ENCODE assay signal across 13 cellular contexts in the genomic region with DNA sequence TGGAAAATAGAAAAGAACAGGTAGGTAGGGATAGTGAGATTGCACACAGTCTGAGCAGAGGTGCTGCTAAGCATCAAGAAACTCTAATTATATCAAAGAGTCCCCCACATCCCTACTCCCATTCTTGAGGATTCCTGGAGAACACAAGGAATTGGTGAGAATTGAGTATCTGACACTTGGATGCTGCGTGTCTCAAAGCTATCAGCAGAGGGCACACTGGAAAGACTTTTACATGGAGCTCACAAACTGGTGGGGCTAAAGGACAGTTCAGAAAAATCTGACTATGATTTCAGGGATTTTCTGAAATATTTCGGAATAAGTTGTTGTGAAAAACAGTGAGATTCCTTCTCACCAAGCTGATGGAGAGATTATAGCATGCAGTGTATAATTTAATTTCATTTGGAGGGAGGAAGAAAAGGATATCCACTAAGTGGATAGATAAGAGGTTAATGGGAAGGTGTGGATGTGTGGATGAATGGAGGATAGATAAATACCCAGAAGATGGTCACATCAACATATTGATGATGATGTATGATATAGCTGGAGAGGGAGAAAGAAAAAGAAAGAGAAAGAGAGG.
DNase-seq lines count a peak whose midpoint lies in the region; ATAC-seq, FAIRE-seq and TF ChIP-seq lines count a peak whose summit lies in the region.
"Had no signal": no experiment of that assay in that cellular context is flagged by ENCODE, and none has a peak within 500 bp of the region (broad histone marks: within the 10 kb centered on the region; RNA-seq: fewer than 3 reads in every experiment).

No MANE protein-coding gene starts in this region.

- no peak overlapping the region for H3K9ac ChIP-seq in kidney (ENCODE audit: low read length in 2 of 2)

- TF ChIP-seq EP300 in transverse colon (IDR thresholded peaks at IDR 0.05; ENCODE audit: low read depth), result no peak

- 24 to 25% methylated on average over 2 of the region's 2 CpGs for WGBS in transverse colon (ENCODE audit: low coverage in 1 of 2), 2 donors

- peaks cover 3% of the 10 kb centered on the region; the same call in 2 of the 3 replicates for H3K4me1 Mint-ChIP-seq in GM23338
- H3K4me1 Mint-ChIP-seq: activated naive CD8-positive, alpha-beta T cell treated with anti-CD3 and anti-CD28 coated beads, Interleukin-2, amount 10 ng/mL, durations not matched to agents 7 days and 5 days; mesothelial cell of epicardium had no signal

- no peaks in the 10 kb centered on the region for H3K27me3 ChIP-seq in GM23338 (ENCODE audit: insufficient read depth)
- H3K27me3 ChIP-seq in RWPE2 (ENCODE audit: insufficient read depth, poor library complexity, severe bottlenecking), result peaks cover 6% of the 10 kb centered on the region
- no peaks in the 10 kb centered on the region for H3K27me3 ChIP-seq in transverse colon

- DNase-seq in GM23338 (ENCODE audit: low spot score), result peak; percentile 61
- DNase-seq in RWPE2 (ENCODE audit: low spot score), result no peak
- DNase-seq in kidney, result no peak
- no peak for DNase-seq in NCI-H187 (lab: John Stamatoyannopoulos, UW)
- DNase-seq in hypothalamus (lab: John Stamatoyannopoulos, UW), result no peak
- DNase-seq in activated T-cell treated with anti-CD3 and anti-CD28 coated beads for 4 hours, result no peak
- DNase-seq in transverse colon, result no peak
- DNase-seq: activated naive CD8-positive, alpha-beta T cell treated with anti-CD3 and anti-CD28 coated beads, Interleukin-2, amount 10 ng/mL, durations not matched to agents 7 days and 5 days; DMS79; erythroblast had no signal

- TF ChIP-seq CTCF in C4-2B (conservative IDR thresholded peaks at IDR 0.05) (peak; percentile 60), GM23338 (conservative IDR thresholded peaks at IDR 0.05; ENCODE audit: low read depth in 2 of 2) (peak; percentile 63 to 76), RWPE2 (IDR thresholded peaks at IDR 0.05; ENCODE audit: poor library complexity, severe bottlenecking) (peak; percentile 52), kidney (IDR thresholded peaks at IDR 0.05; ENCODE audit: borderline replicate concordance, extremely low read depth, insufficient read depth) (peak; percentile 62), transverse colon (IDR thresholded peaks at IDR 0.05) (no peak)

- H3K36me3 Mint-ChIP-seq in GM23338 (ENCODE audit: low read depth), result peaks cover 10% of the 10 kb centered on the region
- H3K36me3 Mint-ChIP-seq: activated naive CD8-positive, alpha-beta T cell treated with anti-CD3 and anti-CD28 coated beads, Interleukin-2, amount 10 ng/mL, durations not matched to agents 7 days and 5 days; mesothelial cell of epicardium had no signal

- no peak for TF ChIP-seq POLR2A in transverse colon (IDR thresholded peaks at IDR 0.05)

- peaks cover 13% of the 10 kb centered on the region; the same call in 1 of the 2 replicates for H3K9me2 ChIP-seq in GM23338 (ENCODE audit: insufficient read depth)

- ATAC-seq in GM23338 (peak; percentile 71), RWPE2 (ENCODE audit: low read depth) (0 out of 3 replicates have a peak, but pooled peaks have one; percentile 42)

- H3K27me3 Mint-ChIP-seq in GM23338 (ENCODE audit: insufficient read depth, low read depth, poor library complexity), result no peaks in the 10 kb centered on the region
- H3K27me3 Mint-ChIP-seq: activated naive CD8-positive, alpha-beta T cell treated with anti-CD3 and anti-CD28 coated beads, Interleukin-2, amount 10 ng/mL, durations not matched to agents 7 days and 5 days had no signal

- H3K9me3 Mint-ChIP-seq in GM23338, result peaks cover 18% of the 10 kb centered on the region
- H3K9me3 Mint-ChIP-seq: mesothelial cell of epicardium had no signal

- no peak overlapping the region for H3K27ac Mint-ChIP-seq in GM23338
- H3K27ac Mint-ChIP-seq: activated naive CD8-positive, alpha-beta T cell treated with anti-CD3 and anti-CD28 coated beads, Interleukin-2, amount 10 ng/mL, durations not matched to agents 7 days and 5 days; mesothelial cell of epicardium had no signal

- H3F3A ChIP-seq in GM23338 (replicated peaks; ENCODE audit: low read depth), result no peaks in the 10 kb centered on the region

- H3K4me1 ChIP-seq in GM23338 (ENCODE audit: insufficient read depth) (no peaks in the 10 kb centered on the region), RWPE2 (ENCODE audit: insufficient read depth, poor library complexity, severe bottlenecking) (no peaks in the 10 kb centered on the region), kidney (ENCODE audit: control insufficient read depth in 1 of 2, insufficient read depth in 1 of 2, low read depth in 1 of 2, low read length in 2 of 2) (no peaks in the 10 kb centered on the region), transverse colon (no peaks in the 10 kb centered on the region)

- in situ Hi-C loops in transverse colon (cut with MboI; ENCODE audit: low pct_ligation_motif_present in 1 of 4, low pct_unique_long_range_greater_than_20kb in 1 of 4, low sequenced_read_pairs in 3 of 4), result no loop called here

- H3K36me3 ChIP-seq in GM23338 (ENCODE audit: insufficient read depth), result no peaks in the 10 kb centered on the region
- no peaks in the 10 kb centered on the region for H3K36me3 ChIP-seq in RWPE2 (ENCODE audit: low read depth)
- no peaks in the 10 kb centered on the region for H3K36me3 ChIP-seq in kidney (ENCODE audit: control insufficient read depth in 1 of 2, insufficient read depth in 2 of 2, low read length in 2 of 2)
- H3K36me3 ChIP-seq in transverse colon, result no peaks in the 10 kb centered on the region
- H3K36me3 ChIP-seq: thoracic aorta had no signal

- no peak overlapping the region for H2AFZ ChIP-seq in GM23338

- no peak overlapping the region for H3K4me2 ChIP-seq in GM23338

- H3K4me3 ChIP-seq in GM23338 (no peak overlapping the region), RWPE2 (ENCODE audit: severe bottlenecking) (no peak overlapping the region), kidney (ENCODE audit: low read length in 2 of 2) (no peak overlapping the region), transverse colon (no peak overlapping the region)
- H3K4me3 ChIP-seq: thoracic aorta had no signal

- H3K27ac ChIP-seq in C4-2B (no peak overlapping the region), GM23338 (ENCODE audit: low read depth) (no peak overlapping the region), RWPE2 (ENCODE audit: poor library complexity, severe bottlenecking) (no peak overlapping the region), kidney (ENCODE audit: low read depth in 2 of 2, low read length in 2 of 2) (no peak overlapping the region), transverse colon (no peak overlapping the region)
- H3K27ac ChIP-seq: thoracic aorta had no signal

- FAIRE-seq in kidney (lab: Jason Lieb, UNC), result no peak

- H3K9me3 ChIP-seq in RWPE2 (ENCODE audit: severe bottlenecking) (no peaks in the 10 kb centered on the region), kidney (ENCODE audit: control insufficient read depth in 1 of 2, low read length in 2 of 2) (no peaks in the 10 kb centered on the region), transverse colon (no peaks in the 10 kb centered on the region)
- H3K9me3 ChIP-seq: thoracic aorta had no signal

- H4K20me1 ChIP-seq in GM23338 (replicated peaks; ENCODE audit: insufficient read depth), result no peaks in the 10 kb centered on the region

- intact Hi-C loops in kidney (cut with DNase I), result no loop called here
- intact Hi-C loops in transverse colon (cut with DNase I; ENCODE audit: low total_unique reads), result no loop called here

- H3K79me2 ChIP-seq in GM23338 (replicated peaks; ENCODE audit: insufficient read depth), result no peaks in the 10 kb centered on the region

- H3K4me3 Mint-ChIP-seq in GM23338, result no peak overlapping the region
- H3K4me3 Mint-ChIP-seq: activated naive CD8-positive, alpha-beta T cell treated with anti-CD3 and anti-CD28 coated beads, Interleukin-2, amount 10 ng/mL, durations not matched to agents 7 days and 5 days; mesothelial cell of epicardium had no signal

TF ChIP-seq in GM23338, 12 proteins besides CTCF, POLR2A, EP300 and RAD21 (continues in another document):
- TF ChIP-seq CREB1 (CRISPR knock-in tag; IDR thresholded peaks at IDR 0.05; ENCODE audit: low read depth) (no peak), NANOG (IDR thresholded peaks at IDR 0.05; ENCODE audit: borderline replicate concordance) (no peak)
- TF ChIP-seq, protein P1, sequence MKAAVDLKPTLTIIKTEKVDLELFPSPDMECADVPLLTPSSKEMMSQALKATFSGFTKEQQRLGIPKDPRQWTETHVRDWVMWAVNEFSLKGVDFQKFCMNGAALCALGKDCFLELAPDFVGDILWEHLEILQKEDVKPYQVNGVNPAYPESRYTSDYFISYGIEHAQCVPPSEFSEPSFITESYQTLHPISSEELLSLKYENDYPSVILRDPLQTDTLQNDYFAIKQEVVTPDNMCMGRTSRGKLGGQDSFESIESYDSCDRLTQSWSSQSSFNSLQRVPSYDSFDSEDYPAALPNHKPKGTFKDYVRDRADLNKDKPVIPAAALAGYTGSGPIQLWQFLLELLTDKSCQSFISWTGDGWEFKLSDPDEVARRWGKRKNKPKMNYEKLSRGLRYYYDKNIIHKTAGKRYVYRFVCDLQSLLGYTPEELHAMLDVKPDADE (IDR thresholded peaks at IDR 0.05), result no peak

Comparison
In these comparisons a context has a peak if more than half of its experiments do, and no peak if none do; other contexts are left out.
1. CTCF ChIP-seq: peak in C4-2B (single experiment), GM23338 (2 of 2), RWPE2 (single experiment) and kidney (single experiment); none in transverse colon (0 of 5).